In genomic region chr1:30715216-30715615, GRCh38 we compare ENCODE assay signal across 11 cellular contexts. TPM values are rescaled to one million over a fixed set of nuclear protein-coding genes. Genes with fewer than 3 reads are reported as not detected.
DNase-seq lines count a peak whose midpoint lies in the region; ATAC-seq and TF ChIP-seq lines count a peak whose summit lies in the region.
"Had no signal": no experiment of that assay in that cellular context is flagged by ENCODE, and none has a peak within 500 bp of the region (broad histone marks: within the 10 kb centered on the region; RNA-seq: fewer than 3 reads in every experiment).

No MANE protein-coding gene starts in this region.

- peak; percentile 21 for DNase-seq in activated naive CD4-positive, alpha-beta T cell treated with Interleukin-2 at 50 U/mL for 16 hours
- DNase-seq in activated naive CD4-positive, alpha-beta T cell treated with anti-CD3 and anti-CD28 coated beads, Interleukin-2, amount 50 U/mL, for 16 hours: no peak
- DNase-seq in LNCaP clone FGC (ENCODE audit: low read depth) (no peak), dermis blood vessel endothelial cell (peak; percentile 17), OCI-M2 (lab: John Stamatoyannopoulos, UW; ENCODE audit: unreplicated experiment) (no peak)
- DNase-seq in stimulated activated CD4-positive, alpha-beta T cell treated with anti-CD3 and anti-CD28 coated beads, Interleukin-2, amount 100 ng/mL, for 48 hours: peak; percentile 38 to 39
- DNase-seq: COR-L47, esophagus squamous epithelium, NCI-H1930 had no signal

- H3K4me3 ChIP-seq in LNCaP clone FGC (ENCODE audit: low read depth, low read length): no peak overlapping the region
- H3K4me3 ChIP-seq: esophagus squamous epithelium had no signal

- 0 out of 2 replicates have a peak, but pooled peaks have one; percentile 24 for TF ChIP-seq CTCF in LNCaP clone FGC (IDR thresholded peaks at IDR 0.05; ENCODE audit: control insufficient read depth, extremely low read depth, insufficient read depth)

- no peak for ATAC-seq in HG03045 (IDR thresholded peaks at IDR 0.05; ENCODE audit: unreplicated experiment)
- ATAC-seq in GM18498 (IDR thresholded peaks at IDR 0.05; ENCODE audit: unreplicated experiment): no peak

RNA-seq across cellular contexts. Expression of gene MATN1, which starts 8.2 kb away (rescaled TPM):
- total RNA-seq in dermis blood vessel endothelial cell: 0.17 TPM in 1 of 2 replicates, not detected in the other
- total RNA-seq: esophagus squamous epithelium had no signal

RNA-seq across cellular contexts. Expression of gene LAPTM5, which starts 42.4 kb away (rescaled TPM):
- 23.1 and 39.9 TPM in 2 replicates for total RNA-seq in dermis blood vessel endothelial cell

Comparison
In these comparisons a context has a peak if more than half of its experiments do, and no peak if none do; other contexts are left out.
1. DNase-seq: peak in activated naive CD4-positive, alpha-beta T cell treated with Interleukin-2 at 50 U/mL for 16 hours (single experiment), dermis blood vessel endothelial cell (single experiment) and stimulated activated CD4-positive, alpha-beta T cell treated with anti-CD3 and anti-CD28 coated beads, Interleukin-2, amount 100 ng/mL, for 48 hours (2 of 2); none in activated naive CD4-positive, alpha-beta T cell treated with anti-CD3 and anti-CD28 coated beads, Interleukin-2, amount 50 U/mL, for 16 hours (single experiment), LNCaP clone FGC (single experiment) and OCI-M2 (single experiment).